Comparison of ENCODE assay signal across 31 cellular contexts in genomic region chr12:70033310-70033709, GRCh38.
"Had no signal": no experiment of that assay in that cellular context is flagged by ENCODE, and none has a peak within 500 bp of the region (broad histone marks: within the 10 kb centered on the region; RNA-seq: fewer than 3 reads in every experiment).

No MANE protein-coding gene starts in this region.

- H3K27me3 ChIP-seq: ascending aorta, breast epithelium, cardiac muscle cell, colonic mucosa, foreskin keratinocyte, gastrocnemius medialis, heart left ventricle had no signal

- ATAC-seq: activated naive CD4-positive, alpha-beta T cell treated with anti-CD3 and anti-CD28 coated beads, Interleukin-2, amount 50 U/mL, for 72 hours; activated T-cell treated with anti-CD3 and anti-CD28 coated beads, Interleukin-2, amount 50 U/mL, for 72 hours; esophagus mucosa; foreskin keratinocyte; gastrocnemius medialis; heart left ventricle; WTC11 had no signal

- H3K4me3 ChIP-seq: ascending aorta, breast epithelium, cardiac muscle cell, colonic mucosa, gastrocnemius medialis had no signal

- H3K27ac ChIP-seq: ascending aorta, breast epithelium, cardiac muscle cell, colonic mucosa, foreskin keratinocyte, gastrocnemius medialis, VCaP had no signal

- H3K4me1 ChIP-seq: ascending aorta, breast epithelium, colonic mucosa, foreskin keratinocyte, gastrocnemius medialis had no signal

- H3K36me3 ChIP-seq: ascending aorta, breast epithelium, cardiac muscle cell, colonic mucosa, gastrocnemius medialis, heart left ventricle had no signal

- FAIRE-seq: TTC549 had no signal

- H3K9me3 ChIP-seq: ascending aorta, breast epithelium, colonic mucosa, gastrocnemius medialis had no signal

- DNase-seq: activated CD4-positive, alpha-beta memory T cell treated with anti-CD3 and anti-CD28 coated beads, Interleukin-2, amount 10 ng/mL, durations not matched to agents 7 days and 5 days; activated CD4-positive, alpha-beta T cell treated with anti-CD3 and anti-CD28 coated beads for 1 hour; activated CD4-positive, alpha-beta T cell treated with anti-CD3 and anti-CD28 coated beads for 4 hours; activated CD4-positive, alpha-beta T cell treated with anti-CD3 and anti-CD28 coated beads, Interleukin-2, amount 10 ng/mL, durations not matched to agents 7 days and 5 days; activated CD4-positive, alpha-beta T cell treated with anti-CD3 and anti-CD28 coated beads, Interleukin-2, amount 50 U/mL, for 4 hours; activated CD8-positive, alpha-beta memory T cell treated with anti-CD3 and anti-CD28 coated beads, Interleukin-2, amount 50 U/mL, for 48 hours; activated gamma-delta T cell; activated naive CD4-positive, alpha-beta T cell; activated naive CD4-positive, alpha-beta T cell treated with anti-CD3 and anti-CD28 coated beads, Interleukin-2, amount 10 ng/mL, durations not matched to agents 7 days and 5 days; activated naive CD8-positive, alpha-beta T cell treated with anti-CD3 and anti-CD28 coated beads, Interleukin-2, amount 10 ng/mL, durations not matched to agents 7 days and 5 days; activated T-cell treated with anti-CD3 and anti-CD28 coated beads for 4 hours; activated T-cell treated with anti-CD3 and anti-CD28 coated beads, Interleukin-2, amount 50 U/mL, for 24 hours; activated T-cell treated with anti-CD3 and anti-CD28 coated beads, Interleukin-2, amount 50 U/mL, for 72 hours; central memory CD4-positive, alpha-beta T cell; cerebellar nuclear complex; colonic mucosa; effector CD8-positive, alpha-beta T cell; endodermal cell; foreskin keratinocyte; gastrocnemius medialis; glutamatergic neuron; heart left ventricle; T-helper 2 cell had no signal
